In the genomic region with DNA sequence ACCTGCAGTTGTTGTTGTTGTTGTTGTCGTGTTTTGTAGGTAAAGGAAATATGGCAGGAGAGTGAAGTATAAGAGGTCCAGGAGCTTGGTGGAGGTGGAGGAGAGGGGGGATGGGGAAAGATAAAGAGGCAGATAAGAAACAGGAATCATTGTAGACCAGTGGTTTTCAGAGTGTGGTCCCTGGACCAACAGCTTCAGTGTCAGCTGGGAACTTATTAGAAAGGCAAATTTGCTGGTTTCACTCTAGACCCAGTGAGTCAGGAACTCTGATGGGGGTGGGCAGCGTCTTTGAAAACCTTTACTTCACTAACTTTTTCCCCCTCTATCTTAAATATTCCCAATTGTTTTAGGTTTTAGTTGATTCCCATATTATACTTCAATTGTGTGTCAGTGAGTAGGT, we compare ENCODE assay signal across 13 cellular contexts.
DNase-seq lines count a peak whose midpoint lies in the region; ATAC-seq lines count a peak whose summit lies in the region.
"Had no signal": no experiment of that assay in that cellular context is flagged by ENCODE, and none has a peak within 500 bp of the region (broad histone marks: within the 10 kb centered on the region; RNA-seq: fewer than 3 reads in every experiment).

No MANE protein-coding gene starts in this region.

- peak overlapping the region; percentile 61 for H3K4me3 Mint-ChIP-seq in memory B cell
- H3K4me3 Mint-ChIP-seq: HFFc6 had no signal

- H3K4me1 Mint-ChIP-seq in memory B cell, result peaks cover 45% of the 10 kb centered on the region

- peak overlapping the region; percentile 84 for H3K27ac Mint-ChIP-seq in memory B cell
- H3K27ac Mint-ChIP-seq: HFFc6 had no signal

- ATAC-seq in GM18858 (IDR thresholded peaks at IDR 0.05; ENCODE audit: unreplicated experiment), result peak; percentile 42
- ATAC-seq in GM21786 (IDR thresholded peaks at IDR 0.05; ENCODE audit: unreplicated experiment), result peak; percentile 52
- peak; percentile 61 for ATAC-seq in HG03342 (IDR thresholded peaks at IDR 0.05; ENCODE audit: unreplicated experiment)
- ATAC-seq in memory B cell (ENCODE audit: low read depth), result peak; percentile 49
- ATAC-seq: stimulated activated naive CD8-positive, alpha-beta T cell treated with anti-CD3 and anti-CD28 coated beads, Interleukin-15, Interleukin-2, amounts not matched to agents 100 U/mL and 50 U/mL, for 24 hours had no signal

- DNase-seq in memory B cell (ENCODE audit: low spot score in 2 of 2) (no peak), islet precursor cell (no peak), SIG-M5 treated with dmso at 0.1 percent for 504 hours (lab: John Stamatoyannopoulos, UW; ENCODE audit: unreplicated experiment) (no peak), NCI-H187 treated with DMSO at 0.1 percent for 48 hours (lab: John Stamatoyannopoulos, UW) (no peak)
- DNase-seq in stimulated activated CD4-positive, alpha-beta T cell treated with anti-CD3 and anti-CD28 coated beads, Interleukin-12 subunit alpha, Interleukin-12 subunit beta, amount 100 ng/mL, for 4 hours, result no peak
- DNase-seq: amniotic stem cell; dorsolateral prefrontal cortex; HFFc6; NCI-H1417 treated with DMSO at 0.1 percent for 48 hours; stimulated activated naive CD8-positive, alpha-beta T cell treated with anti-CD3 and anti-CD28 coated beads, Interleukin-15, Interleukin-2, amounts not matched to agents 100 U/mL and 50 U/mL, for 24 hours had no signal

- peaks cover 2% of the 10 kb centered on the region for H3K9me3 Mint-ChIP-seq in memory B cell

- H3K36me3 Mint-ChIP-seq in memory B cell, result peaks cover 4% of the 10 kb centered on the region

- no peaks in the 10 kb centered on the region for H3K27me3 Mint-ChIP-seq in memory B cell
